9 cellular contexts compared by ENCODE assay signal in the genomic region with DNA sequence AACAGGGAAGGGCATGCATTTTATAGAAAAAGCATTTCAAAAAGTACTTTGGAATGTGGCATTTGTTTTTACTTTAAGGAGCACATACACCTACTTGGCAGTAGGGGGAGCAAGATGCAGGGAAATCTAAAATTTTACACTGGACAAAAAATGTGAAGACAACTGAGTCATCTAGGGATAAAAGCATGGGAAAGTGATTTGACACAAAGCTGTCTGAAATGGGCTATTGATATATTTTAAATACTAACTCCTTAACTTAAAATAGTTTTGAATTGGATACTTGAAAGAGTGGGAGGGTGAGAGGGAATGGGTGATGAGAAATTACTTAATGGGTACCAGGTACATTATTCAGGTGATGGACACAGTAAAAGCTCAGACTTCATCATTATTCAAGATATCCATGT. TPM values are rescaled to one million over a fixed set of nuclear protein-coding genes. Genes with fewer than 3 reads are reported as not detected.
A peak's percentile ranks its signal among the peaks of the same experiment; 100 is the strongest.
DNase-seq lines count a peak whose midpoint lies in the region; ATAC-seq and TF ChIP-seq lines count a peak whose summit lies in the region.
"Had no signal": no experiment of that assay in that cellular context is flagged by ENCODE, and none has a peak within 500 bp of the region (broad histone marks: within the 10 kb centered on the region; RNA-seq: fewer than 3 reads in every experiment).

No MANE protein-coding gene starts in this region.

- H2BK20ac ChIP-seq in IMR-90 (ENCODE audit: low read depth, low read length), result no peak overlapping the region

- TF ChIP-seq CTCF in DOHH2 (IDR thresholded peaks at IDR 0.05; ENCODE audit: low read depth, low read length, poor library complexity, severe bottlenecking) (peak; percentile 76), IMR-90 (conservative IDR thresholded peaks at IDR 0.05; ENCODE audit: low read depth, low read length) (peak; percentile 93)

- BruUV-seq in IMR-90 (replicated peaks; lab: Mats Ljungman, UMichigan), result no TSS peak

- peak; percentile 89 for ATAC-seq in IMR-90 (ENCODE audit: low read depth)
- no peak for ATAC-seq in HG03378 (IDR thresholded peaks at IDR 0.05; ENCODE audit: unreplicated experiment)

- no peaks in the 10 kb centered on the region for H3K9me3 ChIP-seq in DOHH2 (ENCODE audit: control insufficient read depth, insufficient read depth, low read length)
- H3K9me3 ChIP-seq in IMR-90 (ENCODE audit: control insufficient read depth, insufficient read depth, low read length), result no peaks in the 10 kb centered on the region

- H3K9me1 ChIP-seq in IMR-90 (ENCODE audit: insufficient read depth, low read length), result no peaks in the 10 kb centered on the region

- dilution Hi-C loops in IMR-90 (cut with HindIII; ENCODE audit: low sequenced_read_pairs, unreplicated experiment), result no loop called here

- H2AK5ac ChIP-seq in IMR-90 (ENCODE audit: low read depth, low read length), result no peak overlapping the region

- H3K79me1 ChIP-seq in IMR-90 (ENCODE audit: low read depth in 1 of 2, low read length in 2 of 2), result no peaks in the 10 kb centered on the region

- H3K4me3 ChIP-seq in DOHH2 (ENCODE audit: low read length), result no peak overlapping the region
- no peak overlapping the region for H3K4me3 ChIP-seq in IMR-90 (ENCODE audit: insufficient read depth, low read depth, low read length)

- no peak overlapping the region for H3K4ac ChIP-seq in IMR-90 (ENCODE audit: low read depth, low read length)

- in situ Hi-C loops in IMR-90 (cut with MboI; ENCODE audit: low sequenced_read_pairs), result loop anchor here (10.0 kb wide), 1 partner anchor 1015 kb away; no protein-coding TSS in a partner anchor

- no peak overlapping the region for H2BK5ac ChIP-seq in IMR-90 (ENCODE audit: low read depth, low read length, poor library complexity, severe bottlenecking)

- no peak overlapping the region for H4K91ac ChIP-seq in IMR-90 (ENCODE audit: insufficient read depth, low read depth, low read length)

- H3K27me3 ChIP-seq in DOHH2 (ENCODE audit: control insufficient read depth, low read length), result 0 out of 2 replicates have a peak, but pooled peaks cover 2% of the 10 kb centered on the region
- peaks cover 3% of the 10 kb centered on the region for H3K27me3 ChIP-seq in IMR-90 (ENCODE audit: control insufficient read depth, insufficient read depth, low read length)

- H4K5ac ChIP-seq in IMR-90 (ENCODE audit: low read depth, low read length), result no peak overlapping the region

- H3K36me3 ChIP-seq in DOHH2 (ENCODE audit: control insufficient read depth, low read length), result no peaks in the 10 kb centered on the region
- no peaks in the 10 kb centered on the region for H3K36me3 ChIP-seq in IMR-90 (ENCODE audit: control insufficient read depth, insufficient read depth, low read length)

- H3K27ac ChIP-seq in DOHH2 (ENCODE audit: low read depth, low read length) (no peak overlapping the region), IMR-90 (ENCODE audit: insufficient read depth, low read length) (no peak overlapping the region)

- no peak overlapping the region for H2AFZ ChIP-seq in IMR-90 (replicated peaks; ENCODE audit: low read length, poor library complexity)

- H2BK120ac ChIP-seq in IMR-90 (ENCODE audit: low read depth, low read length), result no peak overlapping the region

- TF ChIP-seq POLR2A in IMR-90 (IDR thresholded peaks at IDR 0.05; ENCODE audit: low read depth, low read length), result no peak

- intact Hi-C loops in IMR-90 (cut with micrococcal nuclease), result loop anchor here (1.0 to 10.0 kb wide), 3 partner anchors 340 to 1295 kb away; no protein-coding TSS in a partner anchor

- no peak overlapping the region for H3K18ac ChIP-seq in IMR-90 (ENCODE audit: low read depth, low read length)

- no peaks in the 10 kb centered on the region for H3K4me1 ChIP-seq in DOHH2 (ENCODE audit: control insufficient read depth, low read length)
- H3K4me1 ChIP-seq in IMR-90 (ENCODE audit: control insufficient read depth, insufficient read depth, low read length), result no peaks in the 10 kb centered on the region

- POLR2A ChIA-PET in IMR-90 (lab: Charles Lee; ENCODE audit: unreplicated experiment), result no interaction called here

- peak; percentile 93 for TF ChIP-seq RAD21 in IMR-90 (IDR thresholded peaks at IDR 0.05; ENCODE audit: low read length)

- H3K9ac ChIP-seq in IMR-90 (ENCODE audit: low read depth, low read length), result no peak overlapping the region

- DNase-seq in IMR-90, result peak; percentile 65
- DNase-seq in amniotic stem cell (lab: John Stamatoyannopoulos, UW), result peak; percentile 19
- DNase-seq in left kidney (ENCODE audit: low read depth, low spot score), result peak; percentile 56
- DNase-seq in T-helper 9 cell, result no peak
- DNase-seq in activated T-cell treated with anti-CD3 and anti-CD28 coated beads, Interleukin-2, amount 50 U/mL, for 48 hours, result no peak
- no peak for DNase-seq in activated gamma-delta T cell treated with Interleukin-2 at 50 U/mL for 16 hours

- no peak overlapping the region for H2AK9ac ChIP-seq in IMR-90 (replicated peaks; ENCODE audit: low read depth, low read length, poor library complexity)

- H3K79me2 ChIP-seq in DOHH2 (ENCODE audit: control insufficient read depth, low read length), result no peaks in the 10 kb centered on the region

- H3K56ac ChIP-seq in IMR-90 (ENCODE audit: extremely low read depth, insufficient read depth, low read length), result no peak overlapping the region

- CTCF ChIA-PET in IMR-90 (lab: Yijun Ruan, JAX), result interaction anchor here (0.7 to 1.5 kb wide), 6 partner anchors 8 to 339 kb away, joined by 3 to 16 read pairs (median 4); no protein-coding TSS in a partner anchor

- H2BK15ac ChIP-seq in IMR-90 (ENCODE audit: low read depth, low read length), result no peak overlapping the region

- H3K4me2 ChIP-seq in DOHH2 (ENCODE audit: low read length) (no peak overlapping the region), IMR-90 (ENCODE audit: low read depth, low read length) (no peak overlapping the region)

- H3K9me2 ChIP-seq in DOHH2 (replicated peaks; ENCODE audit: control insufficient read depth, low read length), result no peaks in the 10 kb centered on the region

- H3K14ac ChIP-seq in IMR-90 (replicated peaks; ENCODE audit: low read depth, low read length), result no peak overlapping the region

- no peak overlapping the region for H3K23ac ChIP-seq in IMR-90 (ENCODE audit: low read depth, low read length)

- H3F3A ChIP-seq in DOHH2 (ENCODE audit: control insufficient read depth, insufficient read depth), result no peaks in the 10 kb centered on the region

- H4K8ac ChIP-seq in IMR-90 (ENCODE audit: low read depth in 2 of 2, low read length in 2 of 2), result no peak overlapping the region

- H4K20me1 ChIP-seq in DOHH2 (ENCODE audit: control insufficient read depth, insufficient read depth, low read depth, low read length) (no peaks in the 10 kb centered on the region), IMR-90 (ENCODE audit: insufficient read depth, low read length) (no peaks in the 10 kb centered on the region)

TF ChIP-seq in IMR-90, 13 proteins besides CTCF, POLR2A, EP300 and RAD21:
- no peak for TF ChIP-seq MXI1 (IDR thresholded peaks at IDR 0.05; ENCODE audit: borderline replicate concordance, low read depth, low read length)
- peak; percentile 98 for TF ChIP-seq SMC3 (IDR thresholded peaks at IDR 0.05; ENCODE audit: low read depth, low read length)

RNA-seq across cellular contexts. Expression of a gene that starts 15.8 kb away (rescaled TPM):
- 1.4 and 1.7 TPM in 2 replicates for total RNA-seq in IMR-90 (2012; rRNA removed)
- 2.5 and 3.5 TPM in 2 replicates for polyA plus RNA-seq in IMR-90 (2012; rRNA removed)
- polyA plus RNA-seq in IMR-90 (2012; cell fraction: cytosol; rRNA removed), result 0.66 and 5.6 TPM in 2 replicates
- 4.7 and 8.5 TPM in 2 replicates for polyA plus RNA-seq in IMR-90 (2012; cell fraction: nucleus; rRNA removed; ENCODE audit: low replicate concordance)
- total RNA-seq: T-helper 1 cell treated with Interleukin-12 subunit alpha and Interleukin-12 subunit beta and Interleukin-4 antibody, amounts not matched to agents 30 ng/mL and 1 ng/mL, for 36 hours had no signal

Comparison
In these comparisons a context has a peak if more than half of its experiments do, and no peak if none do; other contexts are left out.
1. DNase-seq: peak in IMR-90 (single experiment), amniotic stem cell (single experiment) and left kidney (single experiment); none in T-helper 9 cell (single experiment), activated T-cell treated with anti-CD3 and anti-CD28 coated beads, Interleukin-2, amount 50 U/mL, for 48 hours (0 of 2) and activated gamma-delta T cell treated with Interleukin-2 at 50 U/mL for 16 hours (single experiment).